In genomic region chr1:202212787-202213186, GRCh38 we compare ENCODE assay signal across 21 cellular contexts. TPM values are rescaled to one million over a fixed set of nuclear protein-coding genes. Genes with fewer than 3 reads are reported as not detected.
"Had no signal": no experiment of that assay in that cellular context is flagged by ENCODE, and none has a peak within 500 bp of the region (broad histone marks: within the 10 kb centered on the region; RNA-seq: fewer than 3 reads in every experiment).

No MANE protein-coding gene starts in this region.

- ATAC-seq: effector memory CD8-positive, alpha-beta T cell; gastrocnemius medialis; left lobe of liver; naive thymus-derived CD4-positive, alpha-beta T cell; sciatic nerve had no signal

- DNase-seq: effector memory CD8-positive, alpha-beta T cell; gastrocnemius medialis; mammary epithelial cell; naive thymus-derived CD4-positive, alpha-beta T cell; posterior cingulate gyrus; spleen; stimulated activated CD4-positive, alpha-beta T cell treated with anti-CD3 and anti-CD28 coated beads, Interleukin-15, amount 100 ng/mL, for 24 hours; stimulated activated CD4-positive, alpha-beta T cell treated with anti-CD3 and anti-CD28 coated beads, Interleukin-1b, Interleukin-23, amount 100 ng/mL, for 48 hours; stimulated activated CD4-positive, alpha-beta T cell treated with anti-CD3 and anti-CD28 coated beads, Interleukin-4, amount 100 ng/mL, for 4 hours; stimulated activated naive CD4-positive, alpha-beta T cell; stomach; substantia nigra had no signal

- FAIRE-seq: urothelium cell line had no signal

- H3K27ac ChIP-seq: epithelial cell of prostate, esophagus muscularis mucosa, gastrocnemius medialis, spleen, stomach had no signal

- H3K9me3 ChIP-seq: esophagus muscularis mucosa, gastrocnemius medialis, spleen, stomach had no signal

- H3K4me1 ChIP-seq: gastrocnemius medialis had no signal

- H3K36me3 ChIP-seq: esophagus muscularis mucosa, gastrocnemius medialis, spleen, stomach had no signal

- H3K4me3 ChIP-seq: esophagus muscularis mucosa, gastrocnemius medialis, spleen, stomach had no signal

RNA-seq across cellular contexts. Expression of gene LGR6, which starts 19.2 kb away (rescaled TPM):
- total RNA-seq: fibroblast of villous mesenchyme, pulmonary artery endothelial cell had no signal
- polyA plus RNA-seq: neural cell had no signal

RNA-seq across cellular contexts. Expression of gene PTPN7, which starts 52.4 kb away (rescaled TPM):
- total RNA-seq: fibroblast of villous mesenchyme, mammary epithelial cell, osteocyte had no signal
